1 cellular context compared by ENCODE assay signal in the genomic region with DNA sequence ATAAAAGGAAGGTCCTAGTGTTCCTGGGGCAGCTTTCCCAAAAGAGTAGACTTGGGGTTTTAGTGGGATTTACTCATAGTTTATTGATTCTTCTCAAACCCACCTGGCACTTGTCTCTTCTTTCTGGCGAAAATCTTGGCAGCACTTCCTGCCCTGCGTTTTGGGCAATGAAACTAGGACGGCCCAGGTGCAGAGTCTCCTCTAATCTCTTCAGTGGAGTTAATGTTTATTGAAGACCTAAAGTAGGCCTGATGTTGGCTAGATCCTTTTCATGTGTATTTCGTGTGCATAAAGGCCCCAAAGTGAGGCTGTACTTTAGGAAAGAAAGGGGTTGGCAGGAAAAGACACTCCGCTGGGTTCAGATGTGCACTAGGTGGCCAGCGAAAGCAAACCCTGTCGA.
TF ChIP-seq lines count a peak whose summit lies in the region.

No MANE protein-coding gene starts in this region.

TF ChIP-seq in liver, 16 proteins besides CTCF, POLR2A, EP300 and RAD21 (continued from another document):
- TF ChIP-seq REST (IDR thresholded peaks at IDR 0.05) (peak; percentile 8), FOXA1 (IDR thresholded peaks at IDR 0.05) (no peak)
